ENCODE assay signal across 18 cellular contexts in genomic region chr18:44552706-44553105, GRCh38.
DNase-seq lines count a peak whose midpoint lies in the region; TF ChIP-seq lines count a peak whose summit lies in the region.
"Had no signal": no experiment of that assay in that cellular context is flagged by ENCODE, and none has a peak within 500 bp of the region (broad histone marks: within the 10 kb centered on the region; RNA-seq: fewer than 3 reads in every experiment).

No MANE protein-coding gene starts in this region.

- POLR2A ChIA-PET in A673 (lab: Charles Lee; ENCODE audit: low non-redundant PET) = interaction anchor here (0.7 kb wide), 1 partner anchor 145 kb away, joined by 3 read pairs; no protein-coding TSS in a partner anchor

- 0 to 7% methylated on average over 1 to 2 of the region's 2 CpGs for WGBS in endodermal cell (ENCODE audit: insufficient coverage in 1 of 2, insufficient read length in 1 of 2), 2 experiments

- no peaks in the 10 kb centered on the region for H3K9me3 ChIP-seq in A673 (ENCODE audit: low read depth, low read length, poor library complexity, severe bottlenecking)
- H3K9me3 ChIP-seq in NT2/D1 (ENCODE audit: insufficient read depth, low read length) = no peaks in the 10 kb centered on the region
- H3K9me3 ChIP-seq in endodermal cell (ENCODE audit: control insufficient read depth, low read length) = no peaks in the 10 kb centered on the region
- H3K9me3 ChIP-seq: BLaER1 treated with 17β-estradiol and CSF1 and Interleukin-3, amounts not matched to agents 10 nM and 100 nM; HAP-1; SJCRH30 had no signal

- CTCF ChIA-PET in A673 (lab: Charles Lee) = no interaction called here

- H3K36me3 Mint-ChIP-seq in endodermal cell (ENCODE audit: low read depth) (no peaks in the 10 kb centered on the region), nephron (ENCODE audit: low read depth) (no peaks in the 10 kb centered on the region)
- no peaks in the 10 kb centered on the region for H3K36me3 Mint-ChIP-seq in T-helper 2 cell treated with Interferon-gamma antibody and Interleukin-4, amounts not matched to agents 5 μg/mL and 100 μg/mL, for 36 hours (ENCODE audit: low read depth)

- H3K27me3 ChIP-seq in A673 (replicated peaks; ENCODE audit: insufficient read depth, low read depth, low read length, poor library complexity) (no peaks in the 10 kb centered on the region), NT2/D1 (ENCODE audit: insufficient read depth, insufficient read length) (no peaks in the 10 kb centered on the region), endodermal cell (ENCODE audit: control insufficient read depth, insufficient read depth, low read length, poor library complexity, severe bottlenecking) (no peaks in the 10 kb centered on the region)
- H3K27me3 ChIP-seq: BLaER1 treated with 17β-estradiol and CSF1 and Interleukin-3, amounts not matched to agents 10 nM and 100 nM; SJCRH30 had no signal

- H3K4me1 ChIP-seq in A673 (ENCODE audit: insufficient read depth, low read length, poor library complexity, severe bottlenecking) = peaks cover 11% of the 10 kb centered on the region
- no peaks in the 10 kb centered on the region for H3K4me1 ChIP-seq in NT2/D1 (ENCODE audit: insufficient read depth, insufficient read length)
- H3K4me1 ChIP-seq in endodermal cell (ENCODE audit: control insufficient read depth, insufficient read depth, low read length) = peaks cover 12% of the 10 kb centered on the region
- H3K4me1 ChIP-seq: HAP-1 had no signal

- H3K4me3 ChIP-seq in A673 (ENCODE audit: low read depth, low read length, poor library complexity, severe bottlenecking) (no peak overlapping the region), NT2/D1 (ENCODE audit: insufficient read length, low read depth) (no peak overlapping the region), endodermal cell (ENCODE audit: low read length) (peak overlapping the region; percentile 34)
- H3K4me3 ChIP-seq: BLaER1 treated with 17β-estradiol and CSF1 and Interleukin-3, amounts not matched to agents 10 nM and 100 nM; HAP-1; SJCRH30 had no signal

- H3K27me3 Mint-ChIP-seq in endodermal cell (ENCODE audit: insufficient read depth) = no peaks in the 10 kb centered on the region
- H3K27me3 Mint-ChIP-seq in nephron (ENCODE audit: low read depth) = no peaks in the 10 kb centered on the region
- peaks cover 3% of the 10 kb centered on the region for H3K27me3 Mint-ChIP-seq in T-helper 2 cell treated with Interferon-gamma antibody and Interleukin-4, amounts not matched to agents 5 μg/mL and 100 μg/mL, for 36 hours (ENCODE audit: low read depth)

- H3K9me3 Mint-ChIP-seq in endodermal cell (no peaks in the 10 kb centered on the region), nephron (no peaks in the 10 kb centered on the region)
- H3K9me3 Mint-ChIP-seq in T-helper 2 cell treated with Interferon-gamma antibody and Interleukin-4, amounts not matched to agents 5 μg/mL and 100 μg/mL, for 36 hours = no peaks in the 10 kb centered on the region

- H3K36me3 ChIP-seq in A673 (ENCODE audit: insufficient read depth, low read length, poor library complexity, severe bottlenecking) = no peaks in the 10 kb centered on the region
- H3K36me3 ChIP-seq in NT2/D1 (ENCODE audit: insufficient read depth, insufficient read length, low read length) = no peaks in the 10 kb centered on the region
- no peaks in the 10 kb centered on the region for H3K36me3 ChIP-seq in endodermal cell (ENCODE audit: control insufficient read depth, insufficient read depth, low read length)
- H3K36me3 ChIP-seq: BLaER1 treated with 17β-estradiol and CSF1 and Interleukin-3, amounts not matched to agents 10 nM and 100 nM; HAP-1; SJCRH30 had no signal

- H3K9ac ChIP-seq in NT2/D1 (ENCODE audit: insufficient read length, low read depth) (no peak overlapping the region), endodermal cell (ENCODE audit: extremely low read depth, low read length, poor library complexity, severe bottlenecking) (no peak overlapping the region)
- H3K9ac ChIP-seq: BLaER1 treated with 17β-estradiol and CSF1 and Interleukin-3, amounts not matched to agents 10 nM and 100 nM had no signal

- peak; percentile 35 for DNase-seq in A673 (ENCODE audit: low spot score)
- DNase-seq in NT2/D1 (ENCODE audit: low read depth, low spot score) = peak; percentile 25
- peak; percentile 78 for DNase-seq in endodermal cell
- no peak for DNase-seq in SHP77 treated with DMSO at 0.1 percent for 48 hours (lab: John Stamatoyannopoulos, UW)
- no peak for DNase-seq in AML-193 (lab: John Stamatoyannopoulos, UW)
- DNase-seq in T-helper 2 cell treated with Interferon-gamma antibody and Interleukin-4, amounts not matched to agents 5 μg/mL and 100 μg/mL, for 36 hours (ENCODE audit: low spot score) = no peak
- DNase-seq in NCI-H524 treated with DMSO at 0.1 percent for 48 hours (lab: John Stamatoyannopoulos, UW) = no peak
- DNase-seq: GF-D8, IMR-90, NCI-H1105 treated with DMSO at 0.1 percent for 48 hours, NCI-H187, NCI-H748 treated with DMSO at 0.1 percent for 48 hours, PC-3, SJCRH30 had no signal

- no peak overlapping the region for H3K27ac ChIP-seq in A673 (ENCODE audit: low read depth, low read length, poor library complexity, severe bottlenecking)
- no peak overlapping the region for H3K27ac ChIP-seq in endodermal cell (ENCODE audit: low read depth, low read length)
- H3K27ac ChIP-seq: BLaER1 treated with 17β-estradiol and CSF1 and Interleukin-3, amounts not matched to agents 10 nM and 100 nM; RWPE1; SJCRH30 had no signal

- H3K4me1 Mint-ChIP-seq in endodermal cell (peaks cover 59% of the 10 kb centered on the region), nephron (peaks cover 53% of the 10 kb centered on the region)
- H3K4me1 Mint-ChIP-seq in T-helper 2 cell treated with Interferon-gamma antibody and Interleukin-4, amounts not matched to agents 5 μg/mL and 100 μg/mL, for 36 hours (ENCODE audit: low read depth) = no peaks in the 10 kb centered on the region

- H3K27ac Mint-ChIP-seq in endodermal cell (no peak overlapping the region), nephron (peak overlapping the region in 2 of 3 experiments; percentile 17 to 22)
- no peak overlapping the region for H3K27ac Mint-ChIP-seq in T-helper 2 cell treated with Interferon-gamma antibody and Interleukin-4, amounts not matched to agents 5 μg/mL and 100 μg/mL, for 36 hours

- BruUV-seq in A673 (replicated peaks; lab: Mats Ljungman, UMichigan) = no TSS peak

- no peak overlapping the region for H3K4me3 Mint-ChIP-seq in endodermal cell
- no peak overlapping the region for H3K4me3 Mint-ChIP-seq in nephron
- H3K4me3 Mint-ChIP-seq in T-helper 2 cell treated with Interferon-gamma antibody and Interleukin-4, amounts not matched to agents 5 μg/mL and 100 μg/mL, for 36 hours = no peak overlapping the region

- no peak for TF ChIP-seq CTCF in A673 (conservative IDR thresholded peaks at IDR 0.05; ENCODE audit: low read depth, low read length)
- no peak for TF ChIP-seq CTCF in endodermal cell (conservative IDR thresholded peaks at IDR 0.05)
- no peak for TF ChIP-seq CTCF in nephron (IDR thresholded peaks at IDR 0.05; ENCODE audit: unreplicated experiment in 3 of 3)

- intact Hi-C loops in A673 (cut with micrococcal nuclease; ENCODE audit: unreplicated experiment) = no loop called here

Comparison
In these comparisons a context has a peak if more than half of its experiments do, and no peak if none do; other contexts are left out.
1. DNase-seq: peak in A673 (single experiment), NT2/D1 (single experiment) and endodermal cell (single experiment); none in SHP77 treated with DMSO at 0.1 percent for 48 hours (single experiment), AML-193 (0 of 2), T-helper 2 cell treated with Interferon-gamma antibody and Interleukin-4, amounts not matched to agents 5 μg/mL and 100 μg/mL, for 36 hours (single experiment) and NCI-H524 treated with DMSO at 0.1 percent for 48 hours (single experiment).
2. H3K27ac Mint-ChIP-seq: peak in nephron (2 of 3); none in endodermal cell (single experiment) and T-helper 2 cell treated with Interferon-gamma antibody and Interleukin-4, amounts not matched to agents 5 μg/mL and 100 μg/mL, for 36 hours (single experiment).